ENCODE assay signal across 8 cellular contexts in genomic region chr3:183895296-183895695, GRCh38. TPM values are rescaled to one million over a fixed set of nuclear protein-coding genes. Genes with fewer than 3 reads are reported as not detected.
DNase-seq lines count a peak whose midpoint lies in the region; ATAC-seq and TF ChIP-seq lines count a peak whose summit lies in the region.

No MANE protein-coding gene starts in this region.

- H3K27ac ChIP-seq in heart left ventricle = no peak overlapping the region

- peak; percentile 64 to 83 (median 78) for TF ChIP-seq CTCF in heart left ventricle (IDR thresholded peaks at IDR 0.05)
- peak; percentile 87 for TF ChIP-seq CTCF in retinal pigment epithelial cell (conservative IDR thresholded peaks at IDR 0.05; ENCODE audit: low read depth, low read length)

- DNase-seq in DMS53 (lab: John Stamatoyannopoulos, UW) = peak; percentile 74
- peak; percentile 67 for DNase-seq in HEK293T (ENCODE audit: extremely low spot score)
- DNase-seq in NCI-H69 (lab: John Stamatoyannopoulos, UW) = peak; percentile 69
- peak; percentile 41 for DNase-seq in activated naive CD4-positive, alpha-beta T cell treated with anti-CD3 and anti-CD28 coated beads for 36 hours
- DNase-seq in heart left ventricle = no peak
- DNase-seq in retinal pigment epithelial cell (ENCODE audit: low read depth) = peak; percentile 16

- CTCF ChIA-PET in HEK293T (lab: Yijun Ruan, JAX) = interaction anchor here (0.9 to 1.5 kb wide), 5 partner anchors 9 to 121 kb away, joined by 3 to 9 read pairs (median 6); partner anchors contain the start of gene PARL
- CTCF ChIA-PET in activated naive CD4-positive, alpha-beta T cell treated with anti-CD3 and anti-CD28 coated beads for 36 hours (lab: Charles Lee) = interaction anchor here (0.6 to 4.2 kb wide), 32 partner anchors 10 to 484 kb away, joined by 3 to 27 read pairs (median 4); partner anchors contain the start of genes ABCC5, DVL3, EEF1AKMT4 and PARL

- no peak overlapping the region for H3K4me3 ChIP-seq in heart left ventricle
- no peak overlapping the region for H3K4me3 ChIP-seq in retinal pigment epithelial cell (ENCODE audit: low read length)

- TF ChIP-seq POLR2A in heart left ventricle (IDR thresholded peaks at IDR 0.05) = no peak

- POLR2A ChIA-PET in HEK293T (lab: Yijun Ruan, JAX) = no interaction called here

- H3K36me3 ChIP-seq in heart left ventricle = no peaks in the 10 kb centered on the region

- H3K36me3 Mint-ChIP-seq in activated naive CD4-positive, alpha-beta T cell treated with anti-CD3 and anti-CD28 coated beads for 36 hours (ENCODE audit: low read depth) = no peaks in the 10 kb centered on the region

- no peaks in the 10 kb centered on the region for H3K9me3 ChIP-seq in heart left ventricle

- no peaks in the 10 kb centered on the region for H3K4me1 ChIP-seq in heart left ventricle

- H3K27me3 Mint-ChIP-seq in activated naive CD4-positive, alpha-beta T cell treated with anti-CD3 and anti-CD28 coated beads for 36 hours (ENCODE audit: low read depth) = no peaks in the 10 kb centered on the region

- peak in 3 of 4 donors; percentile 62 to 68 (median 64) for ATAC-seq in heart left ventricle
- ATAC-seq in HG02759 (IDR thresholded peaks at IDR 0.05; ENCODE audit: unreplicated experiment) = no peak
- ATAC-seq in GM19035 (IDR thresholded peaks at IDR 0.05; ENCODE audit: unreplicated experiment) = no peak

- WGBS in heart left ventricle, 4 donors = 17 to 20% (median 19%) methylated on average over 5 of the region's 5 CpGs

- H3K27me3 ChIP-seq in heart left ventricle = peaks cover 0 to 6% (median 0%) of the 10 kb centered on the region in 9 donors

- no peak overlapping the region for H3K4me3 Mint-ChIP-seq in activated naive CD4-positive, alpha-beta T cell treated with anti-CD3 and anti-CD28 coated beads for 36 hours

- no peaks in the 10 kb centered on the region for H3K9me3 Mint-ChIP-seq in activated naive CD4-positive, alpha-beta T cell treated with anti-CD3 and anti-CD28 coated beads for 36 hours

- no peak overlapping the region for H3K27ac Mint-ChIP-seq in activated naive CD4-positive, alpha-beta T cell treated with anti-CD3 and anti-CD28 coated beads for 36 hours

- intact Hi-C loops in activated naive CD4-positive, alpha-beta T cell treated with anti-CD3 and anti-CD28 coated beads for 36 hours (cut with micrococcal nuclease) = loop anchor here (1.0 kb wide), 4 partner anchors 122 to 394 kb away; partner anchors contain the start of genes ABCC5 and EIF2B5
- intact Hi-C loops in heart left ventricle (cut with DNase I) = loop anchor here (1.0 to 10.0 kb wide), 14 partner anchors 122 to 650 kb away; partner anchors contain the start of genes ABCC5 (in 7 of the 10), ALG3 (in 5 of the 10), EEF1AKMT4 (in 5 of the 10) and EIF2B5 (in 5 of the 10)

- peaks cover 3% of the 10 kb centered on the region for H3K4me1 Mint-ChIP-seq in activated naive CD4-positive, alpha-beta T cell treated with anti-CD3 and anti-CD28 coated beads for 36 hours (ENCODE audit: low read depth)

TF ChIP-seq in HEK293T, 16 proteins besides CTCF, POLR2A, EP300 and RAD21:
- peak; percentile 98 for TF ChIP-seq ZNF384 (IDR thresholded peaks at IDR 0.05)
- TF ChIP-seq HDGF (IDR thresholded peaks at IDR 0.05; ENCODE audit: borderline replicate concordance) = no peak
TF ChIP-seq in HEK293T: peak in this region for 1.

RNA-seq across cellular contexts. Expression of gene PARL, which starts 10.6 kb away (rescaled TPM):
- 10 to 100 TPM; 92.0 to 92.8 TPM for total RNA-seq in activated naive CD4-positive, alpha-beta T cell treated with anti-CD3 and anti-CD28 coated beads for 36 hours
- 10 to 100 TPM; 37.9 to 62.2 (median 53.8) TPM for total RNA-seq in heart left ventricle
- 10 to 100 TPM; 40.5 to 86.9 TPM for polyA plus RNA-seq in heart left ventricle

Comparison
In these comparisons a context has a peak if more than half of its experiments do, and no peak if none do; other contexts are left out.
1. DNase-seq: peak in DMS53 (single experiment), HEK293T (single experiment), NCI-H69 (single experiment), activated naive CD4-positive, alpha-beta T cell treated with anti-CD3 and anti-CD28 coated beads for 36 hours (single experiment) and retinal pigment epithelial cell (single experiment); none in heart left ventricle (0 of 5).
2. ATAC-seq: peak in heart left ventricle (3 of 4); none in HG02759 (single experiment) and GM19035 (single experiment).